In genomic region chr22:25966448-25966913, GRCh38 we compare ENCODE assay signal across 2 cellular contexts.
TF ChIP-seq lines count a peak whose summit lies in the region.

No MANE protein-coding gene starts in this region.

TF ChIP-seq in HEK293, 187 proteins besides CTCF, POLR2A, EP300 and RAD21 (continued from another document and continues in another):
- TF ChIP-seq, protein P1, sequence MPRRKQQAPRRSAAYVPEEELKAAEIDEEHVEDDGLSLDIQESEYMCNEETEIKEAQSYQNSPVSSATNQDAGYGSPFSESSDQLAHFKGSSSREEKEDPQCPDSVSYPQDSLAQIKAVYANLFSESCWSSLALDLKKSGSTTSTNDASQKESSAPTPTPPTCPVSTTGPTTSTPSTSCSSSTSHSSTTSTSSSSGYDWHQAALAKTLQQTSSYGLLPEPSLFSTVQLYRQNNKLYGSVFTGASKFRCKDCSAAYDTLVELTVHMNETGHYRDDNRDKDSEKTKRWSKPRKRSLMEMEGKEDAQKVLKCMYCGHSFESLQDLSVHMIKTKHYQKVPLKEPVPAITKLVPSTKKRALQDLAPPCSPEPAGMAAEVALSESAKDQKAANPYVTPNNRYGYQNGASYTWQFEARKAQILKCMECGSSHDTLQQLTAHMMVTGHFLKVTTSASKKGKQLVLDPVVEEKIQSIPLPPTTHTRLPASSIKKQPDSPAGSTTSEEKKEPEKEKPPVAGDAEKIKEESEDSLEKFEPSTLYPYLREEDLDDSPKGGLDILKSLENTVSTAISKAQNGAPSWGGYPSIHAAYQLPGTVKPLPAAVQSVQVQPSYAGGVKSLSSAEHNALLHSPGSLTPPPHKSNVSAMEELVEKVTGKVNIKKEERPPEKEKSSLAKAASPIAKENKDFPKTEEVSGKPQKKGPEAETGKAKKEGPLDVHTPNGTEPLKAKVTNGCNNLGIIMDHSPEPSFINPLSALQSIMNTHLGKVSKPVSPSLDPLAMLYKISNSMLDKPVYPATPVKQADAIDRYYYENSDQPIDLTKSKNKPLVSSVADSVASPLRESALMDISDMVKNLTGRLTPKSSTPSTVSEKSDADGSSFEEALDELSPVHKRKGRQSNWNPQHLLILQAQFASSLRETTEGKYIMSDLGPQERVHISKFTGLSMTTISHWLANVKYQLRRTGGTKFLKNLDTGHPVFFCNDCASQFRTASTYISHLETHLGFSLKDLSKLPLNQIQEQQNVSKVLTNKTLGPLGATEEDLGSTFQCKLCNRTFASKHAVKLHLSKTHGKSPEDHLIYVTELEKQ (tag by site-specific recombination; IDR thresholded peaks at IDR 0.05; ENCODE audit: borderline replicate concordance) = peak; percentile 67; the same call in 1 of the 2 replicates
- TF ChIP-seq ZBTB48 (tag by site-specific recombination; IDR thresholded peaks at IDR 0.05) (no peak), ZNF660 (tag by site-specific recombination; IDR thresholded peaks at IDR 0.05) (0 out of 2 replicates have a peak, but pooled peaks have one; percentile 45), ZNF184 (tag by site-specific recombination; IDR thresholded peaks at IDR 0.05) (no peak), KLF8 (tag by site-specific recombination; IDR thresholded peaks at IDR 0.05) (no peak), ZNF701 (tag by site-specific recombination; IDR thresholded peaks at IDR 0.05) (no peak), BCL6B (tag by site-specific recombination; IDR thresholded peaks at IDR 0.05) (no peak), ZIC2 (tag by site-specific recombination; IDR thresholded peaks at IDR 0.05) (peak; percentile 95), GLIS1 (tag by site-specific recombination; IDR thresholded peaks at IDR 0.05) (peak; percentile 98), ZNF610 (tag by site-specific recombination; IDR thresholded peaks at IDR 0.05; ENCODE audit: borderline replicate concordance) (0 out of 2 replicates have a peak, but pooled peaks have one; percentile 35), ZFP69B (tag by site-specific recombination; IDR thresholded peaks at IDR 0.05) (no peak), ZNF248 (tag by site-specific recombination; IDR thresholded peaks at IDR 0.05) (no peak), ZNF18 (tag by site-specific recombination; IDR thresholded peaks at IDR 0.05) (peak; percentile 82), SCRT1 (tag by site-specific recombination; IDR thresholded peaks at IDR 0.05; ENCODE audit: borderline replicate concordance) (0 out of 2 replicates have a peak, but pooled peaks have one; percentile 34), TRIM28 (IDR thresholded peaks at IDR 0.05; ENCODE audit: borderline replicate concordance, low read length) (0 out of 2 replicates have a peak, but pooled peaks have one; percentile 18), ZNF341 (tag by site-specific recombination; IDR thresholded peaks at IDR 0.05; ENCODE audit: low read depth) (no peak), ZNF561 (tag by site-specific recombination; IDR thresholded peaks at IDR 0.05; ENCODE audit: borderline replicate concordance) (peak; percentile 78; the same call in 1 of the 2 replicates), ZNF776 (tag by site-specific recombination; IDR thresholded peaks at IDR 0.05; ENCODE audit: borderline replicate concordance) (no peak), FEZF1 (tag by site-specific recombination; IDR thresholded peaks at IDR 0.05) (peak; percentile 98), KLF9 (tag by site-specific recombination; IDR thresholded peaks at IDR 0.05; ENCODE audit: low read depth) (0 out of 2 replicates have a peak, but pooled peaks have one; percentile 28), MZF1 (tag by site-specific recombination; IDR thresholded peaks at IDR 0.05; ENCODE audit: borderline replicate concordance) (peak; percentile 81), ZNF529 (tag by site-specific recombination; IDR thresholded peaks at IDR 0.05; ENCODE audit: insufficient replicate concordance) (no peak), ZBTB8A (tag by site-specific recombination; IDR thresholded peaks at IDR 0.05) (peak; percentile 86), ZBTB21 (tag by site-specific recombination; IDR thresholded peaks at IDR 0.05) (peak; percentile 73), ZSCAN30 (tag by site-specific recombination; IDR thresholded peaks at IDR 0.05) (peak; percentile 84)
- TF ChIP-seq, protein P2, sequence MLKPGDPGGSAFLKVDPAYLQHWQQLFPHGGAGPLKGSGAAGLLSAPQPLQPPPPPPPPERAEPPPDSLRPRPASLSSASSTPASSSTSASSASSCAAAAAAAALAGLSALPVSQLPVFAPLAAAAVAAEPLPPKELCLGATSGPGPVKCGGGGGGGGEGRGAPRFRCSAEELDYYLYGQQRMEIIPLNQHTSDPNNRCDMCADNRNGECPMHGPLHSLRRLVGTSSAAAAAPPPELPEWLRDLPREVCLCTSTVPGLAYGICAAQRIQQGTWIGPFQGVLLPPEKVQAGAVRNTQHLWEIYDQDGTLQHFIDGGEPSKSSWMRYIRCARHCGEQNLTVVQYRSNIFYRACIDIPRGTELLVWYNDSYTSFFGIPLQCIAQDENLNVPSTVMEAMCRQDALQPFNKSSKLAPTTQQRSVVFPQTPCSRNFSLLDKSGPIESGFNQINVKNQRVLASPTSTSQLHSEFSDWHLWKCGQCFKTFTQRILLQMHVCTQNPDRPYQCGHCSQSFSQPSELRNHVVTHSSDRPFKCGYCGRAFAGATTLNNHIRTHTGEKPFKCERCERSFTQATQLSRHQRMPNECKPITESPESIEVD (tag by site-specific recombination; IDR thresholded peaks at IDR 0.05) = peak; percentile 79

TF ChIP-seq in neural cell, 6 proteins besides CTCF, POLR2A, EP300 and RAD21 (continued from another document):
- TF ChIP-seq REST (IDR thresholded peaks at IDR 0.05; ENCODE audit: borderline replicate concordance) = peak; percentile 48
- peak; percentile 7 for TF ChIP-seq MXI1 (conservative IDR thresholded peaks at IDR 0.05; ENCODE audit: poor library complexity, severe bottlenecking)
- TF ChIP-seq TAF1 (IDR thresholded peaks at IDR 0.05; ENCODE audit: low read depth) = no peak
